Comparison of ENCODE assay signal across 11 cellular contexts in genomic region chr1:24589200-24589599, GRCh38. TPM values are rescaled to one million over a fixed set of nuclear protein-coding genes. Genes with fewer than 3 reads are reported as not detected.
"Had no signal": no experiment of that assay in that cellular context is flagged by ENCODE, and none has a peak within 500 bp of the region (broad histone marks: within the 10 kb centered on the region; RNA-seq: fewer than 3 reads in every experiment).

No MANE protein-coding gene starts in this region.

- ATAC-seq: HCT116, K562 had no signal

- H3K27ac ChIP-seq: GM23248, HL-60 had no signal

- H3K9me3 ChIP-seq: HAP-1 had no signal

- FAIRE-seq: K562 had no signal

- H3K4me3 ChIP-seq: GM23248, HAP-1, K562 had no signal

- DNase-seq: GM23248, GOT3, H7, IMR-90, KG1 had no signal

- H3K36me3 ChIP-seq: HAP-1 had no signal

- H2AFZ ChIP-seq: GM23248 had no signal

- H3K9ac ChIP-seq: GM23248 had no signal

RNA-seq across cellular contexts. Expression of gene NCMAP, which starts 33.3 kb away (rescaled TPM):
- total RNA-seq: GM23248, H4, HT1080, IMR-90, K562 had no signal
- polyA plus RNA-seq: GM23248, IMR-90 had no signal
